ENCODE assay signal across 1 cellular context in the genomic region with DNA sequence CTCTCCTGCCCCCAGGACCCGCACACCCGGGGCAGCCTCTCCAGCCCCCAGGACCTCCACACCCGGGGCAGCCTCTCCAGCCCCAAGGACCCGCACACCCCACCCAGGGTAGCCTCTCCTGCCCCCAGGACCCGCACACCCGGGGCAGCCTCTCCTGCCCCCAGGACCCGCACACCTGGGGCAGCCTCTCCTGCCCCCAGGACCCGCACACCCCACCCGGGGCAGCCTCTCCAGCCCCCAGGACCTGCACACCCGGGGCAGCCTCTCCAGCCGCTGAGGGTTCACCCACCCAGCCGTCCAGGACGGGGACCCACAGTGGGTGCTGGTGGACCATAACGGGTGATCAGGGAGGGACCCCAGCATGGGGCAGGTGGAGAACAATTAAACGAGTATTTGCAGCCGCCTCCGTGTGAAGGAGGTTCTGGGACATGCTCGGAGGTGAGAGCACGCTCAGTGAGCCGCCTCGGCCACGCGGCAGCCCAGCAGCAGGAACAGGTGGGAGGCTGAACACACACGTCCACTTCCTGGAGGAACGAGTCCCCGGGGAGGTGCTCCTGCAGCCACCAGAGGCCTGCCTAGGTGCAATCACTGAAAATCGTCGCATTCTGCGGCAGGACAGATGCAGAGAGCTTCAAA.
TF ChIP-seq lines count a peak whose summit lies in the region.

No MANE protein-coding gene starts in this region.

TF ChIP-seq in H1, 55 proteins besides CTCF, POLR2A, EP300 and RAD21 (continued from another document):
- TF ChIP-seq RNF2 (IDR thresholded peaks at IDR 0.05; ENCODE audit: borderline replicate concordance, low read depth, low read length, missing control alignments, poor library complexity, severe bottlenecking) = no peak
- TF ChIP-seq, protein P1, sequence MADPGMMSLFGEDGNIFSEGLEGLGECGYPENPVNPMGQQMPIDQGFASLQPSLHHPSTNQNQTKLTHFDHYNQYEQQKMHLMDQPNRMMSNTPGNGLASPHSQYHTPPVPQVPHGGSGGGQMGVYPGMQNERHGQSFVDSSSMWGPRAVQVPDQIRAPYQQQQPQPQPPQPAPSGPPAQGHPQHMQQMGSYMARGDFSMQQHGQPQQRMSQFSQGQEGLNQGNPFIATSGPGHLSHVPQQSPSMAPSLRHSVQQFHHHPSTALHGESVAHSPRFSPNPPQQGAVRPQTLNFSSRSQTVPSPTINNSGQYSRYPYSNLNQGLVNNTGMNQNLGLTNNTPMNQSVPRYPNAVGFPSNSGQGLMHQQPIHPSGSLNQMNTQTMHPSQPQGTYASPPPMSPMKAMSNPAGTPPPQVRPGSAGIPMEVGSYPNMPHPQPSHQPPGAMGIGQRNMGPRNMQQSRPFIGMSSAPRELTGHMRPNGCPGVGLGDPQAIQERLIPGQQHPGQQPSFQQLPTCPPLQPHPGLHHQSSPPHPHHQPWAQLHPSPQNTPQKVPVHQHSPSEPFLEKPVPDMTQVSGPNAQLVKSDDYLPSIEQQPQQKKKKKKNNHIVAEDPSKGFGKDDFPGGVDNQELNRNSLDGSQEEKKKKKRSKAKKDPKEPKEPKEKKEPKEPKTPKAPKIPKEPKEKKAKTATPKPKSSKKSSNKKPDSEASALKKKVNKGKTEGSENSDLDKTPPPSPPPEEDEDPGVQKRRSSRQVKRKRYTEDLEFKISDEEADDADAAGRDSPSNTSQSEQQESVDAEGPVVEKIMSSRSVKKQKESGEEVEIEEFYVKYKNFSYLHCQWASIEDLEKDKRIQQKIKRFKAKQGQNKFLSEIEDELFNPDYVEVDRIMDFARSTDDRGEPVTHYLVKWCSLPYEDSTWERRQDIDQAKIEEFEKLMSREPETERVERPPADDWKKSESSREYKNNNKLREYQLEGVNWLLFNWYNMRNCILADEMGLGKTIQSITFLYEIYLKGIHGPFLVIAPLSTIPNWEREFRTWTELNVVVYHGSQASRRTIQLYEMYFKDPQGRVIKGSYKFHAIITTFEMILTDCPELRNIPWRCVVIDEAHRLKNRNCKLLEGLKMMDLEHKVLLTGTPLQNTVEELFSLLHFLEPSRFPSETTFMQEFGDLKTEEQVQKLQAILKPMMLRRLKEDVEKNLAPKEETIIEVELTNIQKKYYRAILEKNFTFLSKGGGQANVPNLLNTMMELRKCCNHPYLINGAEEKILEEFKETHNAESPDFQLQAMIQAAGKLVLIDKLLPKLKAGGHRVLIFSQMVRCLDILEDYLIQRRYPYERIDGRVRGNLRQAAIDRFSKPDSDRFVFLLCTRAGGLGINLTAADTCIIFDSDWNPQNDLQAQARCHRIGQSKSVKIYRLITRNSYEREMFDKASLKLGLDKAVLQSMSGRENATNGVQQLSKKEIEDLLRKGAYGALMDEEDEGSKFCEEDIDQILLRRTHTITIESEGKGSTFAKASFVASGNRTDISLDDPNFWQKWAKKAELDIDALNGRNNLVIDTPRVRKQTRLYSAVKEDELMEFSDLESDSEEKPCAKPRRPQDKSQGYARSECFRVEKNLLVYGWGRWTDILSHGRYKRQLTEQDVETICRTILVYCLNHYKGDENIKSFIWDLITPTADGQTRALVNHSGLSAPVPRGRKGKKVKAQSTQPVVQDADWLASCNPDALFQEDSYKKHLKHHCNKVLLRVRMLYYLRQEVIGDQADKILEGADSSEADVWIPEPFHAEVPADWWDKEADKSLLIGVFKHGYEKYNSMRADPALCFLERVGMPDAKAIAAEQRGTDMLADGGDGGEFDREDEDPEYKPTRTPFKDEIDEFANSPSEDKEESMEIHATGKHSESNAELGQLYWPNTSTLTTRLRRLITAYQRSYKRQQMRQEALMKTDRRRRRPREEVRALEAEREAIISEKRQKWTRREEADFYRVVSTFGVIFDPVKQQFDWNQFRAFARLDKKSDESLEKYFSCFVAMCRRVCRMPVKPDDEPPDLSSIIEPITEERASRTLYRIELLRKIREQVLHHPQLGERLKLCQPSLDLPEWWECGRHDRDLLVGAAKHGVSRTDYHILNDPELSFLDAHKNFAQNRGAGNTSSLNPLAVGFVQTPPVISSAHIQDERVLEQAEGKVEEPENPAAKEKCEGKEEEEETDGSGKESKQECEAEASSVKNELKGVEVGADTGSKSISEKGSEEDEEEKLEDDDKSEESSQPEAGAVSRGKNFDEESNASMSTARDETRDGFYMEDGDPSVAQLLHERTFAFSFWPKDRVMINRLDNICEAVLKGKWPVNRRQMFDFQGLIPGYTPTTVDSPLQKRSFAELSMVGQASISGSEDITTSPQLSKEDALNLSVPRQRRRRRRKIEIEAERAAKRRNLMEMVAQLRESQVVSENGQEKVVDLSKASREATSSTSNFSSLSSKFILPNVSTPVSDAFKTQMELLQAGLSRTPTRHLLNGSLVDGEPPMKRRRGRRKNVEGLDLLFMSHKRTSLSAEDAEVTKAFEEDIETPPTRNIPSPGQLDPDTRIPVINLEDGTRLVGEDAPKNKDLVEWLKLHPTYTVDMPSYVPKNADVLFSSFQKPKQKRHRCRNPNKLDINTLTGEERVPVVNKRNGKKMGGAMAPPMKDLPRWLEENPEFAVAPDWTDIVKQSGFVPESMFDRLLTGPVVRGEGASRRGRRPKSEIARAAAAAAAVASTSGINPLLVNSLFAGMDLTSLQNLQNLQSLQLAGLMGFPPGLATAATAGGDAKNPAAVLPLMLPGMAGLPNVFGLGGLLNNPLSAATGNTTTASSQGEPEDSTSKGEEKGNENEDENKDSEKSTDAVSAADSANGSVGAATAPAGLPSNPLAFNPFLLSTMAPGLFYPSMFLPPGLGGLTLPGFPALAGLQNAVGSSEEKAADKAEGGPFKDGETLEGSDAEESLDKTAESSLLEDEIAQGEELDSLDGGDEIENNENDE (IDR thresholded peaks at IDR 0.05; ENCODE audit: insufficient replicate concordance, low read length) = no peak
- no peak for TF ChIP-seq SP1 (IDR thresholded peaks at IDR 0.05; ENCODE audit: low read depth, low read length)
- TF ChIP-seq SIN3A (conservative IDR thresholded peaks at IDR 0.05 in 1 of 2, IDR thresholded peaks at IDR 0.05 in 1 of 2; ENCODE audit: low read depth in 1 of 2, low read length in 2 of 2) = no peak
- TF ChIP-seq HDAC6 (IDR thresholded peaks at IDR 0.05; ENCODE audit: low read depth, low read length) = no peak
- TF ChIP-seq ASH2L (IDR thresholded peaks at IDR 0.05; ENCODE audit: low read length) = no peak
- TF ChIP-seq ZNF274 (IDR thresholded peaks at IDR 0.05; ENCODE audit: borderline replicate concordance, extremely low read depth, low read length) = no peak
- no peak for TF ChIP-seq TAF7 (optimal IDR thresholded peaks at IDR 0.05; ENCODE audit: borderline replicate concordance, low read depth, low read length)
- TF ChIP-seq KDM4A (IDR thresholded peaks at IDR 0.05; ENCODE audit: low read depth, low read length, severe bottlenecking) = no peak
- TF ChIP-seq POLR2AphosphoS5 (IDR thresholded peaks at IDR 0.05; ENCODE audit: low read depth, low read length) = no peak
- no peak for TF ChIP-seq CBX5 (IDR thresholded peaks at IDR 0.05; ENCODE audit: low read depth, low read length)
- TF ChIP-seq SP2 (IDR thresholded peaks at IDR 0.05; ENCODE audit: low read length) = no peak
TF ChIP-seq in H1: peak in this region for 0.
